28 cellular contexts compared by ENCODE assay signal in genomic region chr6:150298676-150299075, GRCh38.
"Had no signal": no experiment of that assay in that cellular context is flagged by ENCODE, and none has a peak within 500 bp of the region (broad histone marks: within the 10 kb centered on the region; RNA-seq: fewer than 3 reads in every experiment).

No MANE protein-coding gene starts in this region.

- H3K27me3 ChIP-seq: ascending aorta, heart left ventricle had no signal

- H3K4me3 ChIP-seq: ascending aorta, heart left ventricle had no signal

- FAIRE-seq: colon, frontal cortex had no signal

- DNase-seq: activated CD4-positive, alpha-beta memory T cell treated with anti-CD3 and anti-CD28 coated beads, Interleukin-2, amount 10 ng/mL, durations not matched to agents 7 days and 5 days; activated CD4-positive, alpha-beta T cell treated with anti-CD3 and anti-CD28 coated beads for 1 hour; activated CD4-positive, alpha-beta T cell treated with anti-CD3 and anti-CD28 coated beads for 4 hours; activated CD4-positive, alpha-beta T cell treated with anti-CD3 and anti-CD28 coated beads, Interleukin-2, amount 10 ng/mL, durations not matched to agents 7 days and 5 days; activated CD4-positive, alpha-beta T cell treated with anti-CD3 and anti-CD28 coated beads, Interleukin-2, amount 50 U/mL, for 4 hours; activated CD8-positive, alpha-beta memory T cell treated with anti-CD3 and anti-CD28 coated beads, Interleukin-2, amount 50 U/mL, for 48 hours; activated gamma-delta T cell; activated naive CD4-positive, alpha-beta T cell; activated naive CD4-positive, alpha-beta T cell treated with anti-CD3 and anti-CD28 coated beads, Interleukin-2, amount 10 ng/mL, durations not matched to agents 7 days and 5 days; activated naive CD8-positive, alpha-beta T cell treated with anti-CD3 and anti-CD28 coated beads, Interleukin-2, amount 10 ng/mL, durations not matched to agents 7 days and 5 days; activated T-cell treated with anti-CD3 and anti-CD28 coated beads for 4 hours; activated T-cell treated with anti-CD3 and anti-CD28 coated beads, Interleukin-2, amount 50 U/mL, for 24 hours; activated T-cell treated with anti-CD3 and anti-CD28 coated beads, Interleukin-2, amount 50 U/mL, for 72 hours; caudate nucleus; cortex of kidney; dermis blood vessel endothelial cell; effector CD4-positive, alpha-beta T cell; effector memory CD8-positive, alpha-beta T cell; foreskin fibroblast; heart left ventricle; T-helper 2 cell had no signal

- H3K36me3 Mint-ChIP-seq: activated naive CD8-positive, alpha-beta T cell treated with anti-CD3 and anti-CD28 coated beads, Interleukin-2, amount 10 ng/mL, durations not matched to agents 7 days and 5 days had no signal

- H3K36me3 ChIP-seq: ascending aorta, heart left ventricle had no signal

- H3K4me1 ChIP-seq: ascending aorta had no signal

- H3K27me3 Mint-ChIP-seq: activated CD4-positive, alpha-beta T cell treated with anti-CD3 and anti-CD28 coated beads, Interleukin-2, amount 10 ng/mL, durations not matched to agents 7 days and 5 days had no signal

- ATAC-seq: activated naive CD4-positive, alpha-beta T cell treated with anti-CD3 and anti-CD28 coated beads, Interleukin-2, amount 50 U/mL, for 72 hours; activated T-cell treated with anti-CD3 and anti-CD28 coated beads, Interleukin-2, amount 50 U/mL, for 72 hours; effector memory CD8-positive, alpha-beta T cell; esophagus mucosa; heart left ventricle; WTC11 had no signal

- H3K27ac ChIP-seq: ascending aorta, VCaP had no signal

- H3K27ac Mint-ChIP-seq: activated CD4-positive, alpha-beta memory T cell treated with anti-CD3 and anti-CD28 coated beads, Interleukin-2, amount 10 ng/mL, durations not matched to agents 7 days and 5 days; activated CD4-positive, alpha-beta T cell treated with anti-CD3 and anti-CD28 coated beads, Interleukin-2, amount 10 ng/mL, durations not matched to agents 7 days and 5 days; activated naive CD4-positive, alpha-beta T cell treated with anti-CD3 and anti-CD28 coated beads, Interleukin-2, amount 10 ng/mL, durations not matched to agents 7 days and 5 days; activated naive CD4-positive, alpha-beta T cell treated with anti-CD3 and anti-CD28 coated beads, Interleukin-2, amount 50 U/mL, for 72 hours; activated naive CD8-positive, alpha-beta T cell treated with anti-CD3 and anti-CD28 coated beads, Interleukin-2, amount 10 ng/mL, durations not matched to agents 7 days and 5 days; activated T-cell treated with anti-CD3 and anti-CD28 coated beads, Interleukin-2, amount 50 U/mL, for 24 hours; activated T-cell treated with anti-CD3 and anti-CD28 coated beads, Interleukin-2, amount 50 U/mL, for 72 hours; effector memory CD8-positive, alpha-beta T cell; WTC11 had no signal

- H3K4me1 Mint-ChIP-seq: activated naive CD4-positive, alpha-beta T cell treated with anti-CD3 and anti-CD28 coated beads, Interleukin-2, amount 10 ng/mL, durations not matched to agents 7 days and 5 days; activated naive CD8-positive, alpha-beta T cell treated with anti-CD3 and anti-CD28 coated beads, Interleukin-2, amount 10 ng/mL, durations not matched to agents 7 days and 5 days; WTC11 had no signal

- H3K4me3 Mint-ChIP-seq: activated CD4-positive, alpha-beta memory T cell treated with anti-CD3 and anti-CD28 coated beads, Interleukin-2, amount 10 ng/mL, durations not matched to agents 7 days and 5 days; activated CD4-positive, alpha-beta T cell treated with anti-CD3 and anti-CD28 coated beads, Interleukin-2, amount 10 ng/mL, durations not matched to agents 7 days and 5 days; activated naive CD4-positive, alpha-beta T cell treated with anti-CD3 and anti-CD28 coated beads, Interleukin-2, amount 10 ng/mL, durations not matched to agents 7 days and 5 days; activated naive CD8-positive, alpha-beta T cell treated with anti-CD3 and anti-CD28 coated beads, Interleukin-2, amount 10 ng/mL, durations not matched to agents 7 days and 5 days; activated T-cell treated with anti-CD3 and anti-CD28 coated beads, Interleukin-2, amount 50 U/mL, for 24 hours; activated T-cell treated with anti-CD3 and anti-CD28 coated beads, Interleukin-2, amount 50 U/mL, for 72 hours; effector memory CD8-positive, alpha-beta T cell; WTC11 had no signal
